In genomic region chr12:88579572-88579940, GRCh38 we compare ENCODE assay signal across 8 cellular contexts. TPM values are rescaled to one million over a fixed set of nuclear protein-coding genes. Genes with fewer than 3 reads are reported as not detected.
DNase-seq lines count a peak whose midpoint lies in the region; ATAC-seq and TF ChIP-seq lines count a peak whose summit lies in the region.

No MANE protein-coding gene starts in this region.

- CTCF ChIA-PET in AG04449 (lab: Yijun Ruan, JAX) (interaction anchor here (0.6 to 5.8 kb wide), 16 partner anchors 11 to 883 kb away, joined by 3 to 34 read pairs (median 3); partner anchors contain the start of genes CEP290 and TMTC3), T-cell (lab: Charles Lee) (no interaction called here)

- peak overlapping the region; percentile 59 for H3K4me3 Mint-ChIP-seq in activated naive CD8-positive, alpha-beta T cell treated with anti-CD3 and anti-CD28 coated beads for 36 hours
- peak overlapping the region in 1 of 3 donors; percentile 55 for H3K4me3 Mint-ChIP-seq in T-cell

- POLR2A ChIA-PET in AG04449 (lab: Yijun Ruan, JAX) (interaction anchor here (0.6 to 1.8 kb wide), 22 partner anchors 8 to 484 kb away, joined by 3 to 8 read pairs (median 4); no protein-coding TSS in a partner anchor), T-cell (lab: Charles Lee) (no interaction called here)

- DNase-seq in AG04449 (ENCODE audit: low read depth, low spot score), result no peak
- DNase-seq in HFF-Myc (ENCODE audit: extremely low read depth, low read depth), result no peak
- no peak for DNase-seq in activated naive CD8-positive, alpha-beta T cell treated with anti-CD3 and anti-CD28 coated beads for 36 hours
- no peak for DNase-seq in right atrium auricular region (ENCODE audit: low spot score)
- no peak for DNase-seq in skeletal muscle cell (ENCODE audit: low read depth)
- no peak for DNase-seq in T-cell

- H3K9me3 Mint-ChIP-seq in activated naive CD8-positive, alpha-beta T cell treated with anti-CD3 and anti-CD28 coated beads for 36 hours, result peaks cover 1% of the 10 kb centered on the region
- no peaks in the 10 kb centered on the region for H3K9me3 Mint-ChIP-seq in T-cell

- H3K27ac ChIP-seq in right atrium auricular region, result peak overlapping the region; percentile 63 to 74

- H3K27me3 Mint-ChIP-seq in activated naive CD8-positive, alpha-beta T cell treated with anti-CD3 and anti-CD28 coated beads for 36 hours, result peaks cover 52% of the 10 kb centered on the region
- H3K27me3 Mint-ChIP-seq in T-cell, result peaks cover 33 to 41% of the 10 kb centered on the region in 2 donors

- no peaks in the 10 kb centered on the region for H3K27me3 ChIP-seq in right atrium auricular region

- TF ChIP-seq CTCF in AG04449 (IDR thresholded peaks at IDR 0.05; ENCODE audit: insufficient read depth, low read length, missing control alignments) (no peak), HFF-Myc (IDR thresholded peaks at IDR 0.05; ENCODE audit: low read depth, low read length, missing control alignments) (no peak), right atrium auricular region (IDR thresholded peaks at IDR 0.05) (no peak)

- no peaks in the 10 kb centered on the region for H3K36me3 Mint-ChIP-seq in activated naive CD8-positive, alpha-beta T cell treated with anti-CD3 and anti-CD28 coated beads for 36 hours
- H3K36me3 Mint-ChIP-seq in T-cell, result no peaks in the 10 kb centered on the region

- peaks cover 0 to 28% of the 10 kb centered on the region in 2 donors for H3K4me1 ChIP-seq in right atrium auricular region

- H3K4me1 Mint-ChIP-seq in activated naive CD8-positive, alpha-beta T cell treated with anti-CD3 and anti-CD28 coated beads for 36 hours, result peaks cover 4% of the 10 kb centered on the region
- peaks cover 5 to 13% (median 12%) of the 10 kb centered on the region in 3 donors for H3K4me1 Mint-ChIP-seq in T-cell

- H3K36me3 ChIP-seq in right atrium auricular region, result no peaks in the 10 kb centered on the region

- no peaks in the 10 kb centered on the region for H3K9me3 ChIP-seq in right atrium auricular region

- ATAC-seq in activated CD4-positive, CD25-positive, alpha-beta regulatory T cell treated with anti-CD3 and anti-CD28 coated beads, Interleukin-2, amount 50 U/mL, for 24 hours, result no peak
- ATAC-seq in GM21526 (IDR thresholded peaks at IDR 0.05; ENCODE audit: low FRiP score, unreplicated experiment) (no peak), T-cell (replicated peaks in 1 of 4) (no peak)

- H3K27ac Mint-ChIP-seq in activated naive CD8-positive, alpha-beta T cell treated with anti-CD3 and anti-CD28 coated beads for 36 hours, result no peak overlapping the region
- H3K27ac Mint-ChIP-seq in T-cell, result no peak overlapping the region

- H3K4me3 ChIP-seq in AG04449 (ENCODE audit: low read depth, low read length) (peak overlapping the region; percentile 84), HFF-Myc (replicated peaks; ENCODE audit: low read depth, low read length) (peak overlapping the region; percentile 76), right atrium auricular region (peak overlapping the region; percentile 53 to 65), skeletal muscle cell (ENCODE audit: low read depth, low read length) (peak overlapping the region; percentile 97)

RNA-seq across cellular contexts. Expression of gene KITLG, which starts 0.7 kb away (rescaled TPM):
- under 1 TPM in 1 of 2 experiments, not detected in 1; 0.08 TPM for total RNA-seq in activated naive CD8-positive, alpha-beta T cell treated with anti-CD3 and anti-CD28 coated beads for 36 hours
- total RNA-seq in right atrium auricular region (1 to 10 TPM; 3.5 to 9.6 TPM), T-cell (under 1 TPM in 3 of 5 donors, not detected in 2; 0.16 to 0.66 (median 0.29) TPM)
